ENCODE assay signal across 17 cellular contexts in the genomic region with DNA sequence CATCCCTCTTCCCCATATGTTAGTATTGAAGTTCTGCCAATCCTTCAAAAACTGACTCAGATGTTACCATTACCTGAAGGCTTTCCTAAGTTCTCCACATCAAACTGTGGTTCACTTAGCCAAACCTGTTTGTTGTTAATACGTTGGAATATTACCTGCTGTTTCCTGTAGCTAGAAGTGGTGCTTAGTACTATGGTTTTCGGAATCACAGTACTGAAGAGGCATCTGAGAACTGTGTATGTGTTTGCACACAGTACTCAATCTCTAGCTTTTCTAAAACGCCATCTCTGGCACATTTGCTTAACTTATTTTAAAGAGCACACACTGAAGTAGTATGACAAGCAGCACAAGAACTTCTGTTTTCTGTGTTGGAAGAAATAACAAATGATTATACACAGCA.
DNase-seq lines count a peak whose midpoint lies in the region; ATAC-seq, FAIRE-seq and TF ChIP-seq lines count a peak whose summit lies in the region.
"Had no signal": no experiment of that assay in that cellular context is flagged by ENCODE, and none has a peak within 500 bp of the region (broad histone marks: within the 10 kb centered on the region; RNA-seq: fewer than 3 reads in every experiment).

No MANE protein-coding gene starts in this region.

- WGBS in spleen, 5 donors: 78 to 86% (median 83%) methylated on average over 3 of the region's 3 CpGs

- H3K36me3 ChIP-seq in lower lobe of right lung (no peaks in the 10 kb centered on the region), spleen (no peaks in the 10 kb centered on the region)

- H3K27ac ChIP-seq in lower lobe of right lung (no peak overlapping the region), spleen (no peak overlapping the region)
- H3K27ac ChIP-seq: SK-N-MC had no signal

- TF ChIP-seq POLR2A in NB4 (IDR thresholded peaks at IDR 0.05; ENCODE audit: extremely low read depth, insufficient read length) (no peak), spleen (IDR thresholded peaks at IDR 0.05) (no peak)

- intact Hi-C loops in lower lobe of right lung (cut with DNase I): no loop called here
- intact Hi-C loops in spleen (cut with DNase I; ENCODE audit: low total_unique reads): no loop called here

- no peaks in the 10 kb centered on the region for H3K9me3 ChIP-seq in lower lobe of right lung
- no peaks in the 10 kb centered on the region for H3K9me3 ChIP-seq in spleen

- ATAC-seq in lower lobe of right lung: peak; percentile 83 to 88
- ATAC-seq: GM23338, HCT116, Panc1 had no signal

- H3K4me1 ChIP-seq in lower lobe of right lung (no peaks in the 10 kb centered on the region), spleen (no peaks in the 10 kb centered on the region)

- H3K4me3 ChIP-seq in NB4 (ENCODE audit: low read depth, low read length) (no peak overlapping the region), lower lobe of right lung (no peak overlapping the region), spleen (no peak overlapping the region)
- H3K4me3 ChIP-seq: GM23338, SK-N-MC had no signal

- DNase-seq in NCI-H2107 treated with DMSO at 0.1 percent for 48 hours (lab: John Stamatoyannopoulos, UW; ENCODE audit: unreplicated experiment) (peak; percentile 35), NCI-H2107 (lab: John Stamatoyannopoulos, UW) (no peak), NB4 (ENCODE audit: low read depth) (peak; percentile 7), NCI-H510A treated with DMSO at 0.1 percent for 48 hours (lab: John Stamatoyannopoulos, UW) (peak; percentile 84), lower lobe of right lung (no peak), spleen (no peak), urothelium cell line (ENCODE audit: low spot score) (no peak)
- DNase-seq: CD4-positive, alpha-beta T cell; MV-4-11; NCI-H146; NCI-H226; NCI-H774; T1000 had no signal

- no peak for FAIRE-seq in urothelium cell line (lab: Jason Lieb, UNC)

- TF ChIP-seq CTCF in NB4 (IDR thresholded peaks at IDR 0.05; ENCODE audit: low read depth, low read length) (no peak), lower lobe of right lung (IDR thresholded peaks at IDR 0.05) (no peak), spleen (IDR thresholded peaks at IDR 0.05 in 8 of 11, conservative IDR thresholded peaks at IDR 0.05 in 3 of 11) (no peak)

- H3K27me3 ChIP-seq in lower lobe of right lung (ENCODE audit: low read depth): no peaks in the 10 kb centered on the region
- peaks cover 0 to 6% (median 0%) of the 10 kb centered on the region in 7 donors for H3K27me3 ChIP-seq in spleen (replicated peaks in 1 of 7)

Comparison
In these comparisons a context has a peak if more than half of its experiments do, and no peak if none do; other contexts are left out.
1. DNase-seq: peak in NCI-H2107 treated with DMSO at 0.1 percent for 48 hours (single experiment), NB4 (single experiment) and NCI-H510A treated with DMSO at 0.1 percent for 48 hours (single experiment); none in NCI-H2107 (single experiment), lower lobe of right lung (single experiment), spleen (single experiment) and urothelium cell line (single experiment).